In genomic region chr3:114178770-114179368, GRCh38 we compare ENCODE assay signal across 11 cellular contexts. TPM values are rescaled to one million over a fixed set of nuclear protein-coding genes. Genes with fewer than 3 reads are reported as not detected.
DNase-seq lines count a peak whose midpoint lies in the region; ATAC-seq and TF ChIP-seq lines count a peak whose summit lies in the region.
"Had no signal": no experiment of that assay in that cellular context is flagged by ENCODE, and none has a peak within 500 bp of the region (broad histone marks: within the 10 kb centered on the region; RNA-seq: fewer than 3 reads in every experiment).

DRD3 (minus strand) TSS chr3:114179052; CDS start chr3:114171992, 7,060 bp downstream.

- no peaks in the 10 kb centered on the region for H3K9me2 ChIP-seq in MM.1S (replicated peaks; ENCODE audit: insufficient read depth, low read length)

- H3F3A ChIP-seq in MM.1S (ENCODE audit: insufficient read depth, low read length): no peaks in the 10 kb centered on the region

- H3K79me2 ChIP-seq in MM.1S (ENCODE audit: low read length): no peaks in the 10 kb centered on the region
- H3K79me2 ChIP-seq: parathyroid adenoma had no signal

- no peak within 1 kb of the TSS for H2AK5ac ChIP-seq in neuronal stem cell (ENCODE audit: low read depth, low read length)

- no peaks in the 10 kb centered on the region for H4K20me1 ChIP-seq in MM.1S (ENCODE audit: insufficient read depth, low read length)

- H3K27me3 ChIP-seq in neuronal stem cell (ENCODE audit: control insufficient read depth in 3 of 3, insufficient read depth in 3 of 3, low read depth in 1 of 3, low read length in 3 of 3) (no peaks in the 10 kb centered on the region), MM.1S (replicated peaks; ENCODE audit: insufficient read depth, low read length) (no peaks in the 10 kb centered on the region)

- H3K27ac ChIP-seq in neuronal stem cell (replicated peaks; ENCODE audit: low read length) (no peak within 1 kb of the TSS), MM.1S (ENCODE audit: low read length) (no peak within 1 kb of the TSS)
- H3K27ac ChIP-seq: KMS-11, parathyroid adenoma had no signal

- H3K4me3 ChIP-seq in neuronal stem cell (ENCODE audit: low read length in 2 of 2) (no peak within 1 kb of the TSS), MM.1S (ENCODE audit: low read length) (no peak within 1 kb of the TSS)

- H3K9ac ChIP-seq in neuronal stem cell (ENCODE audit: low read depth, low read length, poor library complexity) (no peak within 1 kb of the TSS), MM.1S (ENCODE audit: low read length) (no peak within 1 kb of the TSS)
- H3K9ac ChIP-seq: KMS-11, parathyroid adenoma had no signal

- H3K27ac Mint-ChIP-seq in activated CD4-positive, alpha-beta T cell treated with anti-CD3 and anti-CD28 coated beads, Interleukin-2, amount 10 ng/mL, durations not matched to agents 24 days and 14 days: no peak within 1 kb of the TSS
- no peak within 1 kb of the TSS for H3K27ac Mint-ChIP-seq in endothelial cell (ENCODE audit: unreplicated experiment)
- H3K27ac Mint-ChIP-seq: stimulated activated naive CD8-positive, alpha-beta T cell treated with anti-CD3 and anti-CD28 coated beads, Interleukin-15, Interleukin-2, amounts not matched to agents 100 ng/mL and 50 ng/mL, for 24 hours had no signal

- no peak within 1 kb of the TSS for H2AFZ ChIP-seq in neuronal stem cell (ENCODE audit: low read length)
- no peak within 1 kb of the TSS for H2AFZ ChIP-seq in MM.1S (ENCODE audit: low read length)
- H2AFZ ChIP-seq: parathyroid adenoma had no signal

- DNase-seq in activated CD4-positive, alpha-beta T cell treated with anti-CD3 and anti-CD28 coated beads, Interleukin-2, amount 10 ng/mL, durations not matched to agents 24 days and 14 days: peak; percentile 72
- DNase-seq in activated CD4-positive, alpha-beta T cell treated with anti-CD3 and anti-CD28 coated beads for 1 hour: no peak
- peak; percentile 42 for DNase-seq in RPMI8226
- peak; percentile 58 for DNase-seq in endothelial cell (ENCODE audit: low spot score)
- peak; percentile 73 for DNase-seq in neuronal stem cell (ENCODE audit: low spot score)
- no peak for DNase-seq in NCI-H1417 (lab: John Stamatoyannopoulos, UW)
- no peak for DNase-seq in MM.1S

- H3K4me1 Mint-ChIP-seq in activated CD4-positive, alpha-beta T cell treated with anti-CD3 and anti-CD28 coated beads, Interleukin-2, amount 10 ng/mL, durations not matched to agents 24 days and 14 days: peaks cover 2% of the 10 kb centered on the region
- no peaks in the 10 kb centered on the region for H3K4me1 Mint-ChIP-seq in endothelial cell (ENCODE audit: unreplicated experiment)

- H4K91ac ChIP-seq in neuronal stem cell (ENCODE audit: low read depth, low read length, poor library complexity): no peak within 1 kb of the TSS

- H2BK12ac ChIP-seq in neuronal stem cell (ENCODE audit: low read length): no peak within 1 kb of the TSS

- H3K79me1 ChIP-seq in neuronal stem cell (ENCODE audit: low read depth, low read length): no peaks in the 10 kb centered on the region

- no peaks in the 10 kb centered on the region for H3K4me1 ChIP-seq in neuronal stem cell (ENCODE audit: control insufficient read depth in 2 of 2, insufficient read depth in 1 of 2, low read depth in 1 of 2, low read length in 2 of 2)
- no peaks in the 10 kb centered on the region for H3K4me1 ChIP-seq in MM.1S (ENCODE audit: low read length)
- H3K4me1 ChIP-seq: parathyroid adenoma had no signal

- no CpG with 5 or more reads among the region's 7 CpGs for WGBS in neuronal stem cell (ENCODE audit: extremely low coverage in 2 of 2, insufficient read length in 2 of 2, insufficient replicate concordance in 1 of 2), 2 donors

- no peak within 1 kb of the TSS for H3K4me3 Mint-ChIP-seq in activated CD4-positive, alpha-beta T cell treated with anti-CD3 and anti-CD28 coated beads, Interleukin-2, amount 10 ng/mL, durations not matched to agents 24 days and 14 days
- no peak within 1 kb of the TSS for H3K4me3 Mint-ChIP-seq in endothelial cell (ENCODE audit: unreplicated experiment)
- H3K4me3 Mint-ChIP-seq: stimulated activated naive CD8-positive, alpha-beta T cell treated with anti-CD3 and anti-CD28 coated beads, Interleukin-15, Interleukin-2, amounts not matched to agents 100 ng/mL and 50 ng/mL, for 24 hours had no signal

- H3K23ac ChIP-seq in neuronal stem cell (ENCODE audit: low read depth, low read length, poor library complexity): no peak within 1 kb of the TSS

- no peak within 1 kb of the TSS for H2BK120ac ChIP-seq in neuronal stem cell (ENCODE audit: low read depth, low read length)

- H3K36me3 ChIP-seq in neuronal stem cell (replicated peaks in 1 of 2; ENCODE audit: control insufficient read depth in 2 of 2, insufficient read depth in 2 of 2, low read length in 2 of 2) (no peaks in the 10 kb centered on the region), MM.1S (replicated peaks; ENCODE audit: insufficient read depth, low read length) (no peaks in the 10 kb centered on the region)

- H3K14ac ChIP-seq in neuronal stem cell (ENCODE audit: low read length): no peak within 1 kb of the TSS

- no peak for TF ChIP-seq CTCF in endothelial cell (IDR thresholded peaks at IDR 0.05; ENCODE audit: unreplicated experiment)
- TF ChIP-seq CTCF in MM.1S (IDR thresholded peaks at IDR 0.05; ENCODE audit: low read length): no peak

- ATAC-seq in GM18868 (IDR thresholded peaks at IDR 0.05; ENCODE audit: unreplicated experiment): no peak

- H3K9me3 Mint-ChIP-seq in activated CD4-positive, alpha-beta T cell treated with anti-CD3 and anti-CD28 coated beads, Interleukin-2, amount 10 ng/mL, durations not matched to agents 24 days and 14 days: peaks cover 6% of the 10 kb centered on the region
- H3K9me3 Mint-ChIP-seq in endothelial cell (ENCODE audit: unreplicated experiment): no peaks in the 10 kb centered on the region
- H3K9me3 Mint-ChIP-seq: stimulated activated naive CD8-positive, alpha-beta T cell treated with anti-CD3 and anti-CD28 coated beads, Interleukin-15, Interleukin-2, amounts not matched to agents 100 ng/mL and 50 ng/mL, for 24 hours had no signal

- no peak within 1 kb of the TSS for H3K4ac ChIP-seq in neuronal stem cell (ENCODE audit: low read length)

- H3K4me2 ChIP-seq in neuronal stem cell (ENCODE audit: insufficient read depth, low read length, poor library complexity, severe bottlenecking) (no peak within 1 kb of the TSS), MM.1S (ENCODE audit: low read depth, low read length) (no peak within 1 kb of the TSS)
- H3K4me2 ChIP-seq: KMS-11 had no signal

- H3K9me3 ChIP-seq in neuronal stem cell (replicated peaks in 1 of 2; ENCODE audit: control insufficient read depth in 2 of 2, insufficient read depth in 1 of 2, low read depth in 1 of 2, low read length in 2 of 2): no peaks in the 10 kb centered on the region
- H3K9me3 ChIP-seq in MM.1S (replicated peaks; ENCODE audit: insufficient read depth, low read length): no peaks in the 10 kb centered on the region

- intact Hi-C loops in activated CD4-positive, alpha-beta T cell treated with anti-CD3 and anti-CD28 coated beads, Interleukin-2, amount 10 ng/mL, durations not matched to agents 24 days and 14 days (cut with micrococcal nuclease): no loop called here

- H3K36me3 Mint-ChIP-seq in activated CD4-positive, alpha-beta T cell treated with anti-CD3 and anti-CD28 coated beads, Interleukin-2, amount 10 ng/mL, durations not matched to agents 24 days and 14 days (ENCODE audit: low read depth): no peaks in the 10 kb centered on the region
- no peaks in the 10 kb centered on the region for H3K36me3 Mint-ChIP-seq in endothelial cell (ENCODE audit: low read depth, unreplicated experiment)

- no peak within 1 kb of the TSS for H2BK15ac ChIP-seq in neuronal stem cell (ENCODE audit: low read length)

- no peak within 1 kb of the TSS for H3K18ac ChIP-seq in neuronal stem cell (ENCODE audit: low read length)

- no peak within 1 kb of the TSS for H4K8ac ChIP-seq in neuronal stem cell (ENCODE audit: low read depth, low read length)

- no peak within 1 kb of the TSS for H2BK5ac ChIP-seq in neuronal stem cell (ENCODE audit: low read length)

- peaks cover 19% of the 10 kb centered on the region for H3K27me3 Mint-ChIP-seq in activated CD4-positive, alpha-beta T cell treated with anti-CD3 and anti-CD28 coated beads, Interleukin-2, amount 10 ng/mL, durations not matched to agents 24 days and 14 days
- H3K27me3 Mint-ChIP-seq in endothelial cell (ENCODE audit: unreplicated experiment): no peaks in the 10 kb centered on the region

RNA-seq across cellular contexts. Expression of gene DRD3, which starts in this region (rescaled TPM):
- total RNA-seq in activated CD4-positive, alpha-beta T cell treated with anti-CD3 and anti-CD28 coated beads, Interleukin-2, amount 10 ng/mL, durations not matched to agents 24 days and 14 days: not detected in 2 replicates
- total RNA-seq in endothelial cell (ENCODE audit: unreplicated experiment): not detected
- polyA plus RNA-seq in neuronal stem cell (2013, experiment 1 of 2): 0.03 TPM
- polyA plus RNA-seq in neuronal stem cell (2013, experiment 2 of 2): not detected

Comparison
In these comparisons a context has a peak if more than half of its experiments do, and no peak if none do; other contexts are left out.
1. Peak in DNase-seq in activated CD4-positive, alpha-beta T cell treated with anti-CD3 and anti-CD28 coated beads, Interleukin-2, amount 10 ng/mL, durations not matched to agents 24 days and 14 days; RNA of the gene not detected or under 1 TPM.
2. Peak in DNase-seq in endothelial cell; RNA of the gene not detected or under 1 TPM.
3. DNase-seq: peak in RPMI8226 (single experiment) and neuronal stem cell (single experiment); none in activated CD4-positive, alpha-beta T cell treated with anti-CD3 and anti-CD28 coated beads for 1 hour (single experiment), NCI-H1417 (0 of 3) and MM.1S (single experiment).